ENCODE assay signal across 14 cellular contexts in the genomic region with DNA sequence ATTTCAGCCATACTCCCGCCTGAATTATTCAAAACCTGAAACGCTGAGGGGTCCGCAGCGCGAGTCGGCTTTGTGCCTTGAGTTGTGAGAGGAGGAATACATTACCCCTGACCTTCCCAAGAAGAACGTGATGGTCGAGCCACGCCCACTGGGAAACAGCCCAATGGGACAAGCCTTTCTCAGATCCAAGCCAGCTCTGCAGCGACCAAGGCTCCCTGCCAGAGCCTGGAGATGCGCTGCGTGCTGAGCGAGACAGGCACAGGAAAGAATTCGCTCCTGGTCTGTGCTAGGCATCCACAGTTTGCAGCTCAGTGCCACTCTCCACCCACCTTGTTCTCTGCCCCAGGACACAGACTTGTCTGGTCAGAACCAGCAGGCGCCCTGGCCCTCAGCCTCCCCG.
A peak's percentile ranks its signal among the peaks of the same experiment; 100 is the strongest.
DNase-seq lines count a peak whose midpoint lies in the region; ATAC-seq and TF ChIP-seq lines count a peak whose summit lies in the region.
"Had no signal": no experiment of that assay in that cellular context is flagged by ENCODE, and none has a peak within 500 bp of the region (broad histone marks: within the 10 kb centered on the region; RNA-seq: fewer than 3 reads in every experiment).

No MANE protein-coding gene starts in this region.

- DNase-seq in NCI-H2196 (lab: John Stamatoyannopoulos, UW; ENCODE audit: unreplicated experiment): peak; percentile 15
- no peak for DNase-seq in NCI-H2196 treated with DMSO at 0.1 percent for 48 hours (lab: John Stamatoyannopoulos, UW; ENCODE audit: unreplicated experiment)
- peak; percentile 29 to 60 for DNase-seq in foreskin fibroblast
- peak; percentile 86 for DNase-seq in mesendoderm
- no peak for DNase-seq in naive thymus-derived CD8-positive, alpha-beta T cell
- no peak for DNase-seq in activated CD8-positive, alpha-beta memory T cell treated with anti-CD3 and anti-CD28 coated beads, Interleukin-2, amount 10 ng/mL, durations not matched to agents 7 days and 5 days
- DNase-seq: activated T-cell treated with anti-CD3 and anti-CD28 coated beads, Interleukin-2, amount 50 U/mL, for 4 hours; GDM1; stimulated activated CD4-positive, alpha-beta T cell treated with anti-CD3 and anti-CD28 coated beads, Interleukin-1b, Interleukin-23, amount 100 ng/mL, for 48 hours had no signal

- peaks cover 0 to 21% (median 0%) of the 10 kb centered on the region in 3 donors for H3K36me3 Mint-ChIP-seq in naive thymus-derived CD8-positive, alpha-beta T cell
- H3K36me3 Mint-ChIP-seq in activated CD8-positive, alpha-beta memory T cell treated with anti-CD3 and anti-CD28 coated beads, Interleukin-2, amount 10 ng/mL, durations not matched to agents 7 days and 5 days: no peaks in the 10 kb centered on the region

- no peak overlapping the region for H2BK5ac ChIP-seq in mesendoderm (ENCODE audit: low read length)

- H3K56ac ChIP-seq in mesendoderm (ENCODE audit: low read length): no peak overlapping the region

- H3K9ac ChIP-seq in mesendoderm (ENCODE audit: low read length): no peak overlapping the region

- no peaks in the 10 kb centered on the region for H3K79me1 ChIP-seq in mesendoderm (ENCODE audit: low read length)

- H4K5ac ChIP-seq in mesendoderm (ENCODE audit: low read length): no peak overlapping the region

- no peak overlapping the region for H2BK120ac ChIP-seq in mesendoderm (ENCODE audit: low read depth, low read length)

- H3K4me2 ChIP-seq in mesendoderm (ENCODE audit: low read length): no peak overlapping the region

- H3K4me1 Mint-ChIP-seq in naive thymus-derived CD8-positive, alpha-beta T cell: no peaks in the 10 kb centered on the region
- no peaks in the 10 kb centered on the region for H3K4me1 Mint-ChIP-seq in activated CD8-positive, alpha-beta memory T cell treated with anti-CD3 and anti-CD28 coated beads, Interleukin-2, amount 10 ng/mL, durations not matched to agents 7 days and 5 days

- no peak overlapping the region for H3K18ac ChIP-seq in mesendoderm (ENCODE audit: low read length)

- no peak for ATAC-seq in naive thymus-derived CD8-positive, alpha-beta T cell
- ATAC-seq in GM21390 (IDR thresholded peaks at IDR 0.05; ENCODE audit: unreplicated experiment) (no peak), GM21723 (IDR thresholded peaks at IDR 0.05; ENCODE audit: unreplicated experiment) (no peak)
- ATAC-seq in activated CD8-positive, alpha-beta memory T cell treated with anti-CD3 and anti-CD28 coated beads, Interleukin-2, amount 10 ng/mL, durations not matched to agents 7 days and 5 days: no peak
- ATAC-seq: activated T-cell treated with anti-CD3 and anti-CD28 coated beads, Interleukin-2, amount 50 U/mL, for 4 hours; HCT116; Panc1 had no signal

- peaks cover 10 to 29% (median 19%) of the 10 kb centered on the region in 9 donors for H3K9me3 Mint-ChIP-seq in naive thymus-derived CD8-positive, alpha-beta T cell
- peaks cover 2% of the 10 kb centered on the region for H3K9me3 Mint-ChIP-seq in activated CD8-positive, alpha-beta memory T cell treated with anti-CD3 and anti-CD28 coated beads, Interleukin-2, amount 10 ng/mL, durations not matched to agents 7 days and 5 days (ENCODE audit: low read depth)

- H3K27me3 Mint-ChIP-seq in naive thymus-derived CD8-positive, alpha-beta T cell: peaks cover 7 to 36% (median 21%) of the 10 kb centered on the region in 5 donors
- H3K27me3 Mint-ChIP-seq in activated CD8-positive, alpha-beta memory T cell treated with anti-CD3 and anti-CD28 coated beads, Interleukin-2, amount 10 ng/mL, durations not matched to agents 7 days and 5 days: no peaks in the 10 kb centered on the region

- H3K27me3 ChIP-seq in mesendoderm (ENCODE audit: insufficient read depth, low read length, poor library complexity): no peaks in the 10 kb centered on the region

- H3K4me3 ChIP-seq in foreskin fibroblast (ENCODE audit: low read depth in 1 of 2, low read length in 2 of 2) (no peak overlapping the region), mesendoderm (ENCODE audit: low read length) (no peak overlapping the region)
- H3K4me3 ChIP-seq: gastroesophageal sphincter had no signal

- no peak overlapping the region for H4K8ac ChIP-seq in mesendoderm (ENCODE audit: low read depth, low read length)

- no peaks in the 10 kb centered on the region for H3K4me1 ChIP-seq in mesendoderm (ENCODE audit: control insufficient read depth, low read depth, low read length)

- H2AK5ac ChIP-seq in mesendoderm (ENCODE audit: low read length): no peak overlapping the region

- POLR2A ChIA-PET in naive thymus-derived CD8-positive, alpha-beta T cell (lab: Charles Lee): no interaction called here

- no peak overlapping the region for H3K23ac ChIP-seq in mesendoderm (ENCODE audit: low read length)

- no peak overlapping the region for H3K27ac Mint-ChIP-seq in naive thymus-derived CD8-positive, alpha-beta T cell
- no peak overlapping the region for H3K27ac Mint-ChIP-seq in activated CD8-positive, alpha-beta memory T cell treated with anti-CD3 and anti-CD28 coated beads, Interleukin-2, amount 10 ng/mL, durations not matched to agents 7 days and 5 days

- no peak overlapping the region for H2BK15ac ChIP-seq in mesendoderm (replicated peaks; ENCODE audit: low read depth)

- WGBS in mesendoderm (ENCODE audit: extremely low coverage, insufficient coverage, low lambda C conversion rate): no CpG with 5 or more reads among the region's 16 CpGs

- H3K79me2 ChIP-seq in mesendoderm (ENCODE audit: control insufficient read depth, insufficient read depth, low read length): no peaks in the 10 kb centered on the region

- H3K4ac ChIP-seq in mesendoderm (ENCODE audit: low read depth, low read length): no peak overlapping the region

- H3K36me3 ChIP-seq in mesendoderm (ENCODE audit: control insufficient read depth, insufficient read depth, low read length): no peaks in the 10 kb centered on the region
- H3K36me3 ChIP-seq: gastroesophageal sphincter had no signal

- CTCF ChIA-PET in activated CD8-positive, alpha-beta memory T cell treated with anti-CD3 and anti-CD28 coated beads, Interleukin-2, amount 10 ng/mL, durations not matched to agents 7 days and 5 days (lab: Charles Lee): no interaction called here

- TF ChIP-seq CTCF in foreskin fibroblast (IDR thresholded peaks at IDR 0.05; ENCODE audit: low read depth, low read length): no peak

- H3K27ac ChIP-seq in mesendoderm (ENCODE audit: low read depth, low read length): no peak overlapping the region
- H3K27ac ChIP-seq: gastroesophageal sphincter had no signal

- H3K4me3 Mint-ChIP-seq in naive thymus-derived CD8-positive, alpha-beta T cell: no peak overlapping the region
- H3K4me3 Mint-ChIP-seq in activated CD8-positive, alpha-beta memory T cell treated with anti-CD3 and anti-CD28 coated beads, Interleukin-2, amount 10 ng/mL, durations not matched to agents 7 days and 5 days: no peak overlapping the region
- H3K4me3 Mint-ChIP-seq: activated T-cell treated with anti-CD3 and anti-CD28 coated beads, Interleukin-2, amount 50 U/mL, for 4 hours had no signal

Comparison
In these comparisons a context has a peak if more than half of its experiments do, and no peak if none do; other contexts are left out.
1. DNase-seq: peak in NCI-H2196 (single experiment), foreskin fibroblast (2 of 2) and mesendoderm (single experiment); none in NCI-H2196 treated with DMSO at 0.1 percent for 48 hours (single experiment), naive thymus-derived CD8-positive, alpha-beta T cell (0 of 10) and activated CD8-positive, alpha-beta memory T cell treated with anti-CD3 and anti-CD28 coated beads, Interleukin-2, amount 10 ng/mL, durations not matched to agents 7 days and 5 days (single experiment).